Comparison of ENCODE assay signal across 1 cellular context in the genomic region with DNA sequence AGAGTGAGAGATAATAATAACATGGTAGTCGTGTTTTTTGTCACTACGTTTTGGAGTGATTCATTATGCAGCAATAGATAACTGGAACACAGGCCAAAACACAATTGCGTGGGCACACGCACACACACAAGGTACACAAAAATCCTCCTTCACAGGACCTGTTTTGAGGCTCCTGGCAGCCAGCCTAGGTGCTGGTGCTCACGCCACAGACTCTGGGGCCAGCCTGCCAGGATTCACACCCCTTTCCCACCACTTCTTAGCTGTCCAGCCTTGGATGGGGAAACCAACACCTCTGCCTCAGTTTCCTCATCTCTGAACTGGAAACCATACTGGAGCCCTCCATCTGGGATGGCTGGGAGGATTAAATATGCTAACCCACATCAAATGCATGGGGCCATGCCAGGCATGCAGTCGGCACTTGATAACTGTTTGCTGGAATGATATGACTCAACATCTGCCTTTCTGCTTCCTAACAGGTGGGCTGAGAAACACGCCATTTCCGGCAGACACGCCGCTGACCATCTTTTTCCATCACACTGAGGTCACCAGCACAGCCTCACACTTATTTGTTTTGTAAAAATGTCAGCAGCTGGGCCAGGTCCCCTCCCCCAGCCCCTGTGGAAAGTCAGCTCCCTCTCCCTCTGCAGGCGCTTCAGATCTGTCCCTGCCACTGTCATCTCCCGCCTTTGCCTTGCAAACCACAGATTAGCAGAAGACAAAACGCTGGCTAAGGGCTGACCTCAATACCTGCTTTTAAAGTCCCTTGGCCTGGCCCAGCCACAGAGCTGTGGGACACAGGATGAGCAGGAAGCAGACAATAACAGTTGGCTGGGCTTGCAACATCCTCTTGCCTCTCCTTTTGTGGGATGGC.
A peak's percentile ranks its signal among the peaks of the same experiment; 100 is the strongest.
TF ChIP-seq lines count a peak whose summit lies in the region.

No MANE protein-coding gene starts in this region.

TF ChIP-seq in K562, 482 proteins besides CTCF, POLR2A, EP300 and RAD21 (continued from another document and continues in another):
- no peak for TF ChIP-seq GTF2B (IDR thresholded peaks at IDR 0.05; ENCODE audit: extremely low read depth, insufficient read length)
- TF ChIP-seq RBM14 (IDR thresholded peaks at IDR 0.05; ENCODE audit: borderline replicate concordance, insufficient read depth, low read depth, low read length) = no peak
- TF ChIP-seq ZNF583 (CRISPR knock-in tag; IDR thresholded peaks at IDR 0.05) = no peak
- no peak for TF ChIP-seq BDP1 (IDR thresholded peaks at IDR 0.05; ENCODE audit: insufficient read depth, insufficient read length)
- TF ChIP-seq STAT5B (CRISPR knock-in tag; IDR thresholded peaks at IDR 0.05) = no peak
- TF ChIP-seq MECOM (CRISPR knock-in tag; IDR thresholded peaks at IDR 0.05) = no peak
- peak; percentile 70 for TF ChIP-seq ETV5 (CRISPR knock-in tag; IDR thresholded peaks at IDR 0.05; ENCODE audit: low read depth)
- no peak for TF ChIP-seq POLR3G (IDR thresholded peaks at IDR 0.05; ENCODE audit: extremely low read depth, insufficient read length, insufficient replicate concordance)
- no peak; the same call in 1 of the 2 replicates for TF ChIP-seq TAL1 (IDR thresholded peaks at IDR 0.05)
- TF ChIP-seq SRSF3 (IDR thresholded peaks at IDR 0.05; ENCODE audit: insufficient read depth, low read length) = no peak
- TF ChIP-seq ZBED1 (IDR thresholded peaks at IDR 0.05) = no peak
- no peak for TF ChIP-seq MCM7 (IDR thresholded peaks at IDR 0.05)
- TF ChIP-seq SRSF1 (IDR thresholded peaks at IDR 0.05; ENCODE audit: low read depth, low read length) = no peak
- TF ChIP-seq, protein P1, sequence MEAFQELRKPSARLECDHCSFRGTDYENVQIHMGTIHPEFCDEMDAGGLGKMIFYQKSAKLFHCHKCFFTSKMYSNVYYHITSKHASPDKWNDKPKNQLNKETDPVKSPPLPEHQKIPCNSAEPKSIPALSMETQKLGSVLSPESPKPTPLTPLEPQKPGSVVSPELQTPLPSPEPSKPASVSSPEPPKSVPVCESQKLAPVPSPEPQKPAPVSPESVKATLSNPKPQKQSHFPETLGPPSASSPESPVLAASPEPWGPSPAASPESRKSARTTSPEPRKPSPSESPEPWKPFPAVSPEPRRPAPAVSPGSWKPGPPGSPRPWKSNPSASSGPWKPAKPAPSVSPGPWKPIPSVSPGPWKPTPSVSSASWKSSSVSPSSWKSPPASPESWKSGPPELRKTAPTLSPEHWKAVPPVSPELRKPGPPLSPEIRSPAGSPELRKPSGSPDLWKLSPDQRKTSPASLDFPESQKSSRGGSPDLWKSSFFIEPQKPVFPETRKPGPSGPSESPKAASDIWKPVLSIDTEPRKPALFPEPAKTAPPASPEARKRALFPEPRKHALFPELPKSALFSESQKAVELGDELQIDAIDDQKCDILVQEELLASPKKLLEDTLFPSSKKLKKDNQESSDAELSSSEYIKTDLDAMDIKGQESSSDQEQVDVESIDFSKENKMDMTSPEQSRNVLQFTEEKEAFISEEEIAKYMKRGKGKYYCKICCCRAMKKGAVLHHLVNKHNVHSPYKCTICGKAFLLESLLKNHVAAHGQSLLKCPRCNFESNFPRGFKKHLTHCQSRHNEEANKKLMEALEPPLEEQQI (IDR thresholded peaks at IDR 0.05) = no peak
- no peak; a peak in 1 of 4 replicates for TF ChIP-seq MNT (conservative IDR thresholded peaks at IDR 0.05)
- TF ChIP-seq NCOA4 (IDR thresholded peaks at IDR 0.05; ENCODE audit: partially characterized antibody) = no peak
- TF ChIP-seq KDM4B (IDR thresholded peaks at IDR 0.05; ENCODE audit: borderline replicate concordance in 2 of 2, low read depth in 1 of 2) = no peak
- TF ChIP-seq, protein P2, sequence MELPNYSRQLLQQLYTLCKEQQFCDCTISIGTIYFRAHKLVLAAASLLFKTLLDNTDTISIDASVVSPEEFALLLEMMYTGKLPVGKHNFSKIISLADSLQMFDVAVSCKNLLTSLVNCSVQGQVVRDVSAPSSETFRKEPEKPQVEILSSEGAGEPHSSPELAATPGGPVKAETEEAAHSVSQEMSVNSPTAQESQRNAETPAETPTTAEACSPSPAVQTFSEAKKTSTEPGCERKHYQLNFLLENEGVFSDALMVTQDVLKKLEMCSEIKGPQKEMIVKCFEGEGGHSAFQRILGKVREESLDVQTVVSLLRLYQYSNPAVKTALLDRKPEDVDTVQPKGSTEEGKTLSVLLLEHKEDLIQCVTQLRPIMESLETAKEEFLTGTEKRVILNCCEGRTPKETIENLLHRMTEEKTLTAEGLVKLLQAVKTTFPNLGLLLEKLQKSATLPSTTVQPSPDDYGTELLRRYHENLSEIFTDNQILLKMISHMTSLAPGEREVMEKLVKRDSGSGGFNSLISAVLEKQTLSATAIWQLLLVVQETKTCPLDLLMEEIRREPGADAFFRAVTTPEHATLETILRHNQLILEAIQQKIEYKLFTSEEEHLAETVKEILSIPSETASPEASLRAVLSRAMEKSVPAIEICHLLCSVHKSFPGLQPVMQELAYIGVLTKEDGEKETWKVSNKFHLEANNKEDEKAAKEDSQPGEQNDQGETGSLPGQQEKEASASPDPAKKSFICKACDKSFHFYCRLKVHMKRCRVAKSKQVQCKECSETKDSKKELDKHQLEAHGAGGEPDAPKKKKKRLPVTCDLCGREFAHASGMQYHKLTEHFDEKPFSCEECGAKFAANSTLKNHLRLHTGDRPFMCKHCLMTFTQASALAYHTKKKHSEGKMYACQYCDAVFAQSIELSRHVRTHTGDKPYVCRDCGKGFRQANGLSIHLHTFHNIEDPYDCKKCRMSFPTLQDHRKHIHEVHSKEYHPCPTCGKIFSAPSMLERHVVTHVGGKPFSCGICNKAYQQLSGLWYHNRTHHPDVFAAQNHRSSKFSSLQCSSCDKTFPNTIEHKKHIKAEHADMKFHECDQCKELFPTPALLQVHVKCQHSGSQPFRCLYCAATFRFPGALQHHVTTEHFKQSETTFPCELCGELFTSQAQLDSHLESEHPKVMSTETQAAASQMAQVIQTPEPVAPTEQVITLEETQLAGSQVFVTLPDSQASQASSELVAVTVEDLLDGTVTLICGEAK (IDR thresholded peaks at IDR 0.05) = no peak
- TF ChIP-seq, protein P2 (CRISPR knock-in tag; IDR thresholded peaks at IDR 0.05) = no peak
- no peak for TF ChIP-seq GTF2A2 (tag; IDR thresholded peaks at IDR 0.05)
- no peak for TF ChIP-seq HOXB6 (CRISPR knock-in tag; IDR thresholded peaks at IDR 0.05; ENCODE audit: borderline replicate concordance)
- TF ChIP-seq CEBPG (CRISPR knock-in tag; IDR thresholded peaks at IDR 0.05) = 0 out of 2 replicates have a peak, but pooled peaks have one; percentile 13
- peak in 1 of 2 experiments; percentile 48; a peak in 2 of 4 replicates for TF ChIP-seq CEBPG (tag; conservative IDR thresholded peaks at IDR 0.05 in 1 of 2, IDR thresholded peaks at IDR 0.05 in 1 of 2)
- TF ChIP-seq, protein P3, sequence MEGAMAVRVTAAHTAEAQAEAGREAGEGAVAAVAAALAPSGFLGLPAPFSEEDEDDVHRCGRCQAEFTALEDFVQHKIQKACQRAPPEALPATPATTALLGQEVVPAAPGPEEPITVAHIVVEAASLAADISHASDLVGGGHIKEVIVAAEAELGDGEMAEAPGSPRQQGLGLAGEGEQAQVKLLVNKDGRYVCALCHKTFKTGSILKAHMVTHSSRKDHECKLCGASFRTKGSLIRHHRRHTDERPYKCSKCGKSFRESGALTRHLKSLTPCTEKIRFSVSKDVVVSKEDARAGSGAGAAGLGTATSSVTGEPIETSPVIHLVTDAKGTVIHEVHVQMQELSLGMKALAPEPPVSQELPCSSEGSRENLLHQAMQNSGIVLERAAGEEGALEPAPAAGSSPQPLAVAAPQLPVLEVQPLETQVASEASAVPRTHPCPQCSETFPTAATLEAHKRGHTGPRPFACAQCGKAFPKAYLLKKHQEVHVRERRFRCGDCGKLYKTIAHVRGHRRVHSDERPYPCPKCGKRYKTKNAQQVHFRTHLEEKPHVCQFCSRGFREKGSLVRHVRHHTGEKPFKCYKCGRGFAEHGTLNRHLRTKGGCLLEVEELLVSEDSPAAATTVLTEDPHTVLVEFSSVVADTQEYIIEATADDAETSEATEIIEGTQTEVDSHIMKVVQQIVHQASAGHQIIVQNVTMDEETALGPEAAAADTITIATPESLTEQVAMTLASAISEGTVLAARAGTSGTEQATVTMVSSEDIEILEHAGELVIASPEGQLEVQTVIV (CRISPR knock-in tag; IDR thresholded peaks at IDR 0.05; ENCODE audit: borderline replicate concordance) = no peak
- no peak for TF ChIP-seq TAF15 (IDR thresholded peaks at IDR 0.05; ENCODE audit: low read depth, low read length)
- TF ChIP-seq ZNF165 (CRISPR knock-in tag; IDR thresholded peaks at IDR 0.05; ENCODE audit: borderline replicate concordance) = no peak
- TF ChIP-seq ID3 (CRISPR knock-in tag; IDR thresholded peaks at IDR 0.05) = no peak
- TF ChIP-seq ID3 (tag; IDR thresholded peaks at IDR 0.05) = peak; percentile 76
- TF ChIP-seq HDAC1 (IDR thresholded peaks at IDR 0.05) = no peak
- 0 out of 2 replicates have a peak, but pooled peaks have one; percentile 48 for TF ChIP-seq ZNF740 (CRISPR knock-in tag; IDR thresholded peaks at IDR 0.05)
- TF ChIP-seq ZNF740 (tag; IDR thresholded peaks at IDR 0.05) = no peak
- no peak for TF ChIP-seq ZSCAN32 (CRISPR knock-in tag; IDR thresholded peaks at IDR 0.05)
- no peak for TF ChIP-seq ZNF140 (CRISPR knock-in tag; IDR thresholded peaks at IDR 0.05)
- TF ChIP-seq MBD1 (CRISPR knock-in tag; IDR thresholded peaks at IDR 0.05) = no peak
- TF ChIP-seq MTF1 (CRISPR knock-in tag; IDR thresholded peaks at IDR 0.05; ENCODE audit: borderline replicate concordance) = no peak
- TF ChIP-seq CREB1 (IDR thresholded peaks at IDR 0.05) = peak; percentile 61; the same call in 1 of the 2 replicates
- TF ChIP-seq CREB1 (CRISPR knock-in tag; IDR thresholded peaks at IDR 0.05) = peak; percentile 64; the same call in 1 of the 2 replicates
